ENCODE assay signal across 1 cellular context in genomic region chr3:61682671-61683408, GRCh38.
TF ChIP-seq lines count a peak whose summit lies in the region.

No MANE protein-coding gene starts in this region.

TF ChIP-seq in GM23338, 12 proteins besides CTCF, POLR2A, EP300 and RAD21:
- TF ChIP-seq ZNF462 (CRISPR knock-in tag; IDR thresholded peaks at IDR 0.05) (no peak), NANOG (IDR thresholded peaks at IDR 0.05; ENCODE audit: borderline replicate concordance) (no peak), CREB1 (CRISPR knock-in tag; IDR thresholded peaks at IDR 0.05; ENCODE audit: low read depth) (no peak), ZNF114 (CRISPR knock-in tag; IDR thresholded peaks at IDR 0.05) (no peak), ETS1 (IDR thresholded peaks at IDR 0.05) (no peak), EZH2phosphoT487 (IDR thresholded peaks at IDR 0.05; ENCODE audit: unreplicated experiment) (no peak), JUNB (IDR thresholded peaks at IDR 0.05; ENCODE audit: unreplicated experiment) (no peak), EZH2 (IDR thresholded peaks at IDR 0.05; ENCODE audit: low read depth, unreplicated experiment) (no peak), POLR2AphosphoS5 (IDR thresholded peaks at IDR 0.05; ENCODE audit: low read depth) (no peak), STAT1 (IDR thresholded peaks at IDR 0.05; ENCODE audit: unreplicated experiment) (no peak), ZNF331 (CRISPR knock-in tag; IDR thresholded peaks at IDR 0.05; ENCODE audit: low read depth) (no peak)
- TF ChIP-seq, protein P1, sequence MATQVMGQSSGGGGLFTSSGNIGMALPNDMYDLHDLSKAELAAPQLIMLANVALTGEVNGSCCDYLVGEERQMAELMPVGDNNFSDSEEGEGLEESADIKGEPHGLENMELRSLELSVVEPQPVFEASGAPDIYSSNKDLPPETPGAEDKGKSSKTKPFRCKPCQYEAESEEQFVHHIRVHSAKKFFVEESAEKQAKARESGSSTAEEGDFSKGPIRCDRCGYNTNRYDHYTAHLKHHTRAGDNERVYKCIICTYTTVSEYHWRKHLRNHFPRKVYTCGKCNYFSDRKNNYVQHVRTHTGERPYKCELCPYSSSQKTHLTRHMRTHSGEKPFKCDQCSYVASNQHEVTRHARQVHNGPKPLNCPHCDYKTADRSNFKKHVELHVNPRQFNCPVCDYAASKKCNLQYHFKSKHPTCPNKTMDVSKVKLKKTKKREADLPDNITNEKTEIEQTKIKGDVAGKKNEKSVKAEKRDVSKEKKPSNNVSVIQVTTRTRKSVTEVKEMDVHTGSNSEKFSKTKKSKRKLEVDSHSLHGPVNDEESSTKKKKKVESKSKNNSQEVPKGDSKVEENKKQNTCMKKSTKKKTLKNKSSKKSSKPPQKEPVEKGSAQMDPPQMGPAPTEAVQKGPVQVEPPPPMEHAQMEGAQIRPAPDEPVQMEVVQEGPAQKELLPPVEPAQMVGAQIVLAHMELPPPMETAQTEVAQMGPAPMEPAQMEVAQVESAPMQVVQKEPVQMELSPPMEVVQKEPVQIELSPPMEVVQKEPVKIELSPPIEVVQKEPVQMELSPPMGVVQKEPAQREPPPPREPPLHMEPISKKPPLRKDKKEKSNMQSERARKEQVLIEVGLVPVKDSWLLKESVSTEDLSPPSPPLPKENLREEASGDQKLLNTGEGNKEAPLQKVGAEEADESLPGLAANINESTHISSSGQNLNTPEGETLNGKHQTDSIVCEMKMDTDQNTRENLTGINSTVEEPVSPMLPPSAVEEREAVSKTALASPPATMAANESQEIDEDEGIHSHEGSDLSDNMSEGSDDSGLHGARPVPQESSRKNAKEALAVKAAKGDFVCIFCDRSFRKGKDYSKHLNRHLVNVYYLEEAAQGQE (IDR thresholded peaks at IDR 0.05; ENCODE audit: unreplicated experiment), result no peak
TF ChIP-seq in GM23338: peak in this region for 0.
